Comparison of ENCODE assay signal across 14 cellular contexts in the genomic region with DNA sequence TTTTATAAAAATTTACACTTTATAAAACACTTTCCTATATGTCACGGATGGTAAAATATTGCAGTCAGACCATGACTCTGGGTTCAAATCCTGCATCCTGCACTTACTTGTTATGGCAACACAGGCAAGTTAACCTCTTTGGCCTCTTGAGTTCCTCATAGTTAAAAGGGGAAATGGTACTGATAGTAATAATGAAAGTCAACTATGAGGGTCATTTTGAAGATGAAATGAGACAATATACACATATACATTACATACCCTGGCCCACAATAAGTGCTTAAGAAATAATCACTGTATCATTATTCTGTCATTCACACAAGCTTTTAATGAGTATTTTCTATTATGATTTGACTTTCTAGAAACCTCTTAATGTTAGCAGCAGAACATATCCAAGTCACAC.
DNase-seq lines count a peak whose midpoint lies in the region; ATAC-seq and TF ChIP-seq lines count a peak whose summit lies in the region.
"Had no signal": no experiment of that assay in that cellular context is flagged by ENCODE, and none has a peak within 500 bp of the region (broad histone marks: within the 10 kb centered on the region; RNA-seq: fewer than 3 reads in every experiment).

No MANE protein-coding gene starts in this region.

- TF ChIP-seq CTCF in GM06990 (IDR thresholded peaks at IDR 0.05; ENCODE audit: insufficient read depth, low read length, poor library complexity, severe bottlenecking): no peak

- no peaks in the 10 kb centered on the region for H3K27me3 Mint-ChIP-seq in naive B cell

- peak overlapping the region in 5 of 6 donors; percentile 37 to 87 (median 60) for H3K27ac Mint-ChIP-seq in naive B cell
- H3K27ac Mint-ChIP-seq: HFFc6 had no signal

- H3K4me3 ChIP-seq in GM06990 (replicated peaks; ENCODE audit: low read depth, low read length): no peak overlapping the region

- H3K36me3 ChIP-seq in GM06990 (ENCODE audit: control insufficient read depth, insufficient read depth, low read length): no peaks in the 10 kb centered on the region

- no peaks in the 10 kb centered on the region for H3K27me3 ChIP-seq in GM06990 (replicated peaks; ENCODE audit: control insufficient read depth, insufficient read depth, low read length)

- peaks cover 32 to 37% of the 10 kb centered on the region in 2 donors for H3K36me3 Mint-ChIP-seq in naive B cell

- H3K9me3 Mint-ChIP-seq in naive B cell: peaks cover 9 to 46% (median 21%) of the 10 kb centered on the region in 7 donors

- DNase-seq in GM06990 (ENCODE audit: extremely low read depth, insufficient read length) (peak; percentile 38), naive B cell (no peak), NCI-H1436 treated with DMSO at 0.1 percent for 48 hours (lab: John Stamatoyannopoulos, UW) (no peak), NCI-H1436 (lab: John Stamatoyannopoulos, UW) (no peak), DMS53 treated with DMSO at 0.1 percent for 48 hours (lab: John Stamatoyannopoulos, UW; ENCODE audit: unreplicated experiment) (no peak)
- DNase-seq: CD8-positive, alpha-beta memory T cell; DMS 273 treated with DMSO at 0.1 percent for 48 hours; HFFc6; NCI-H1092; NCI-H187; SHP77 treated with DMSO at 0.1 percent for 48 hours had no signal

- H3K4me3 Mint-ChIP-seq in naive B cell: peak overlapping the region in 2 of 8 donors; percentile 16 to 67
- H3K4me3 Mint-ChIP-seq: CD8-positive, alpha-beta memory T cell; HFFc6 had no signal

- ATAC-seq in GM18868 (IDR thresholded peaks at IDR 0.05; ENCODE audit: unreplicated experiment) (peak; percentile 63), HG03378 (IDR thresholded peaks at IDR 0.05; ENCODE audit: unreplicated experiment) (peak; percentile 50), naive B cell (ENCODE audit: low read depth in 2 of 2) (peak; percentile 44 to 48), esophagus mucosa (no peak)

- H3K4me1 Mint-ChIP-seq in naive B cell: peaks cover 46 to 73% (median 64%) of the 10 kb centered on the region in 3 donors
